Comparison of ENCODE assay signal across 30 cellular contexts in genomic region chr5:118794281-118794680, GRCh38.
"Had no signal": no experiment of that assay in that cellular context is flagged by ENCODE, and none has a peak within 500 bp of the region (broad histone marks: within the 10 kb centered on the region; RNA-seq: fewer than 3 reads in every experiment).

No MANE protein-coding gene starts in this region.

- H3K27ac ChIP-seq: adrenal gland, ascending aorta, body of pancreas, brain microvascular endothelial cell, breast epithelium, cardiac muscle cell had no signal

- DNase-seq: activated effector memory CD4-positive, alpha-beta T cell treated with anti-CD3 and anti-CD28 coated beads, Interleukin-2, amount 50 U/mL, for 16 hours; activated effector memory CD4-positive, alpha-beta T cell treated with Interleukin-2 at 50 U/mL for 16 hours; activated gamma-delta T cell; activated gamma-delta T cell treated with Interleukin-2 at 50 U/mL for 16 hours; activated naive CD4-positive, alpha-beta T cell; activated naive CD4-positive, alpha-beta T cell treated with anti-CD3 and anti-CD28 coated beads for 36 hours; activated naive CD4-positive, alpha-beta T cell treated with anti-CD3 and anti-CD28 coated beads, Interleukin-2, amount 10 ng/mL, durations not matched to agents 7 days and 5 days; activated naive CD4-positive, alpha-beta T cell treated with anti-CD3 and anti-CD28 coated beads, Interleukin-2, amount 50 U/mL, for 16 hours; activated naive CD4-positive, alpha-beta T cell treated with Interleukin-2 at 50 U/mL for 16 hours; activated naive CD8-positive, alpha-beta T cell treated with anti-CD3 and anti-CD28 coated beads for 36 hours; activated naive CD8-positive, alpha-beta T cell treated with anti-CD3 and anti-CD28 coated beads, Interleukin-2, amount 10 ng/mL, durations not matched to agents 7 days and 5 days; activated naive CD8-positive, alpha-beta T cell treated with anti-CD3 and anti-CD28 coated beads, Interleukin-2, amount 50 U/mL, for 24 hours; activated T-cell treated with anti-CD3 and anti-CD28 coated beads, Interleukin-2, amount 50 U/mL, for 1 hour; activated T-cell treated with anti-CD3 and anti-CD28 coated beads, Interleukin-2, amount 50 U/mL, for 24 hours; activated T-cell treated with anti-CD3 and anti-CD28 coated beads, Interleukin-2, amount 50 U/mL, for 4 hours; activated T-cell treated with anti-CD3 and anti-CD28 coated beads, Interleukin-2, amount 50 U/mL, for 48 hours; activated T-cell treated with anti-CD3 and anti-CD28 coated beads, Interleukin-2, amount 50 U/mL, for 72 hours; adrenal gland; amniotic stem cell; amygdala; anterior cingulate cortex; aorta; brain microvascular endothelial cell; caudate nucleus; central memory CD4-positive, alpha-beta T cell; cerebellar nuclear complex had no signal

- H3K27me3 ChIP-seq: adrenal gland, ascending aorta, body of pancreas, brain microvascular endothelial cell, breast epithelium, cardiac muscle cell had no signal

- H3K4me3 ChIP-seq: adrenal gland, ascending aorta, body of pancreas, breast epithelium, cardiac muscle cell had no signal

- H3K4me1 ChIP-seq: adrenal gland, ascending aorta, breast epithelium had no signal

- H3K36me3 ChIP-seq: adrenal gland, ascending aorta, brain microvascular endothelial cell, breast epithelium, cardiac muscle cell had no signal

- H3K9me3 ChIP-seq: adrenal gland, ascending aorta, body of pancreas, breast epithelium had no signal
